In genomic region chr2:70861774-70862644, GRCh38 we compare ENCODE assay signal across 8 cellular contexts. TPM values are rescaled to one million over a fixed set of nuclear protein-coding genes. Genes with fewer than 3 reads are reported as not detected.
DNase-seq lines count a peak whose midpoint lies in the region; ATAC-seq and TF ChIP-seq lines count a peak whose summit lies in the region.

No MANE protein-coding gene starts in this region.

- H3K9me3 ChIP-seq in Karpas-422 (ENCODE audit: low read length) (no peaks in the 10 kb centered on the region), stomach (no peaks in the 10 kb centered on the region)

- H3K79me2 ChIP-seq in Karpas-422 (ENCODE audit: low read length), result no peaks in the 10 kb centered on the region

- TF ChIP-seq CTCF in GM12872 (IDR thresholded peaks at IDR 0.05; ENCODE audit: insufficient read depth, low read depth, low read length) (peak; percentile 90), neural crest cell (conservative IDR thresholded peaks at IDR 0.05) (peak; percentile 99), stomach (IDR thresholded peaks at IDR 0.05) (peak in 5 of 7 experiments; percentile 67 to 93 (median 88))

- no peak overlapping the region for H2AFZ ChIP-seq in Karpas-422 (ENCODE audit: low read length)

- intact Hi-C loops in stomach (cut with DNase I; ENCODE audit: low total_unique reads), result no loop called here

- H4K20me1 ChIP-seq in Karpas-422 (ENCODE audit: insufficient read depth, low read depth, low read length), result no peaks in the 10 kb centered on the region

- H3K36me3 Mint-ChIP-seq in neural crest cell (ENCODE audit: low read depth), result no peaks in the 10 kb centered on the region

- no peak for ATAC-seq in HG03095 (IDR thresholded peaks at IDR 0.05; ENCODE audit: unreplicated experiment)

- H3K4me1 Mint-ChIP-seq in neural crest cell, result peaks cover 5% of the 10 kb centered on the region

- H3K27ac ChIP-seq in Karpas-422 (ENCODE audit: low read length), result no peak overlapping the region
- no peak overlapping the region for H3K27ac ChIP-seq in stomach

- WGBS in stomach, 5 donors, result 18 to 24% (median 23%) methylated on average over 21 of the region's 21 CpGs

- no peaks in the 10 kb centered on the region for H3K4me1 ChIP-seq in Karpas-422 (ENCODE audit: low read length)
- H3K4me1 ChIP-seq in stomach, result peaks cover 0 to 7% (median 2%) of the 10 kb centered on the region in 4 donors

- TF ChIP-seq POLR2A in stomach (IDR thresholded peaks at IDR 0.05), result no peak

- no peak overlapping the region for H3K4me3 ChIP-seq in Karpas-422 (ENCODE audit: low read length)
- H3K4me3 ChIP-seq in stomach, result no peak overlapping the region

- H3K9ac ChIP-seq in Karpas-422 (ENCODE audit: low read length), result no peak overlapping the region

- no peak overlapping the region for H3K27ac Mint-ChIP-seq in neural crest cell (ENCODE audit: unreplicated experiment)

- no peaks in the 10 kb centered on the region for H3K9me2 ChIP-seq in Karpas-422 (replicated peaks; ENCODE audit: insufficient read depth, low read length)

- H3K4me3 Mint-ChIP-seq in neural crest cell, result no peak overlapping the region

- H3K4me2 ChIP-seq in Karpas-422 (ENCODE audit: low read depth, low read length, poor library complexity, severe bottlenecking), result no peak overlapping the region

- H3K27me3 ChIP-seq in Karpas-422 (ENCODE audit: low read length) (no peaks in the 10 kb centered on the region), stomach (peaks cover 0 to 55% (median 40%) of the 10 kb centered on the region in 3 donors)

- H3K36me3 ChIP-seq in Karpas-422 (ENCODE audit: insufficient read depth, low read length) (no peaks in the 10 kb centered on the region), stomach (no peaks in the 10 kb centered on the region)

- DNase-seq in Karpas-422 (peak; percentile 88), RKO (ENCODE audit: low spot score) (peak; percentile 82), activated T-helper 1 cell treated with Interleukin-2 at 50 U/mL for 16 hours (ENCODE audit: low read depth) (peak; percentile 41), fibroblast of peridontal ligament (ENCODE audit: extremely low read depth) (peak; percentile 76), neural crest cell (ENCODE audit: low read depth, low spot score) (peak; percentile 98), stomach (peak; percentile 84)

- peaks cover 77% of the 10 kb centered on the region for H3K27me3 Mint-ChIP-seq in neural crest cell (ENCODE audit: low read depth)

- H3K9me3 Mint-ChIP-seq in neural crest cell, result no peaks in the 10 kb centered on the region

- TF ChIP-seq EP300 in stomach (IDR thresholded peaks at IDR 0.05), result no peak

RNA-seq across cellular contexts. Expression of gene CD207, which starts 26.4 kb away (rescaled TPM):
- total RNA-seq in Karpas-422 (2014; rRNA removed; shearing (Covaris generic); ENCODE audit: low replicate concordance), result not detected in 2 replicates
- total RNA-seq in neural crest cell (not detected in 2 replicates), stomach (not detected)
- 1 to 10 TPM in 1 of 3 donors, under 1 TPM in 1, not detected in 1; 0.46 to 1.4 TPM for polyA plus RNA-seq in stomach

RNA-seq across cellular contexts. Expression of gene VAX2, which starts 38.4 kb away (rescaled TPM):
- total RNA-seq in Karpas-422 (2014; rRNA removed; shearing (Covaris generic); ENCODE audit: low replicate concordance), result not detected in 2 replicates
- total RNA-seq in neural crest cell (6.3 and 8.6 TPM in 2 replicates), stomach (1 to 10 TPM in 1 of 5 donors, not detected in 4; 1.2 TPM)
- polyA plus RNA-seq in stomach, result under 1 TPM in 2 of 3 donors, not detected in 1; 0.23 to 0.25 TPM

RNA-seq across cellular contexts. Expression of gene CLEC4F, which starts 41.6 kb away (rescaled TPM):
- total RNA-seq in Karpas-422 (2014; rRNA removed; shearing (Covaris generic); ENCODE audit: low replicate concordance), result not detected in 2 replicates
- total RNA-seq in neural crest cell (not detected in 2 replicates), stomach (under 1 TPM in 1 of 5 donors, not detected in 4; 0.37 TPM)
- polyA plus RNA-seq in stomach, result under 1 TPM in 1 of 3 donors, not detected in 2; 0.13 TPM

Comparison
In these comparisons a context has a peak if more than half of its experiments do, and no peak if none do; other contexts are left out.
1. DNase-seq: peak in every context shown above with its lines; median percentile 98 in neural crest cell; 88 in Karpas-422; 84 in stomach; 82 in RKO; 76 in fibroblast of peridontal ligament; 41 in activated T-helper 1 cell treated with Interleukin-2 at 50 U/mL for 16 hours.